Comparison of ENCODE assay signal across 8 cellular contexts in genomic region chr19:29837448-29837961, GRCh38. TPM values are rescaled to one million over a fixed set of nuclear protein-coding genes. Genes with fewer than 3 reads are reported as not detected.
DNase-seq lines count a peak whose midpoint lies in the region; ATAC-seq lines count a peak whose summit lies in the region.

No MANE protein-coding gene starts in this region.

- H3K36me3 ChIP-seq in trophoblast cell (ENCODE audit: control insufficient read depth in 1 of 2, insufficient read depth in 2 of 2, low read length in 2 of 2) = no peaks in the 10 kb centered on the region

- H3K14ac ChIP-seq in trophoblast cell (ENCODE audit: low read length) = no peak overlapping the region

- H3K36me3 Mint-ChIP-seq in T-helper 2 cell treated with Interferon-gamma antibody and Interleukin-4, amounts not matched to agents 5 μg/mL and 100 μg/mL, for 36 hours (ENCODE audit: low read depth) = no peaks in the 10 kb centered on the region

- no peak overlapping the region for H2BK5ac ChIP-seq in trophoblast cell (ENCODE audit: low read depth, low read length, poor library complexity)

- no peak overlapping the region for H2BK12ac ChIP-seq in trophoblast cell (ENCODE audit: low read length)

- peaks cover 4% of the 10 kb centered on the region for H3K79me1 ChIP-seq in trophoblast cell (ENCODE audit: low read length)

- H3K23ac ChIP-seq in trophoblast cell (ENCODE audit: low read length) = no peak overlapping the region

- H3K4me3 ChIP-seq in trophoblast cell (ENCODE audit: low read depth, low read length) = no peak overlapping the region

- no CpG with 5 or more reads among the region's 6 CpGs for WGBS in trophoblast cell (ENCODE audit: extremely low coverage, insufficient coverage, insufficient read length)

- H3K18ac ChIP-seq in trophoblast cell (ENCODE audit: low read length) = no peak overlapping the region

- no peaks in the 10 kb centered on the region for H3K9me3 ChIP-seq in trophoblast cell (ENCODE audit: insufficient read depth, low read depth, low read length)

- ATAC-seq in GM18520 (IDR thresholded peaks at IDR 0.05; ENCODE audit: unreplicated experiment) = peak; percentile 53
- ATAC-seq in HG02623 (IDR thresholded peaks at IDR 0.05; ENCODE audit: unreplicated experiment) = peak; percentile 77
- no peak for ATAC-seq in esophagus mucosa

- peak overlapping the region; percentile 84 for H3K4me3 Mint-ChIP-seq in T-helper 2 cell treated with Interferon-gamma antibody and Interleukin-4, amounts not matched to agents 5 μg/mL and 100 μg/mL, for 36 hours

- no peaks in the 10 kb centered on the region for H3K9me3 Mint-ChIP-seq in T-helper 2 cell treated with Interferon-gamma antibody and Interleukin-4, amounts not matched to agents 5 μg/mL and 100 μg/mL, for 36 hours

- peak; percentile 71 for DNase-seq in T-helper 2 cell treated with Interferon-gamma antibody and Interleukin-4, amounts not matched to agents 5 μg/mL and 100 μg/mL, for 36 hours (ENCODE audit: low spot score)
- peak; percentile 31 to 45 for DNase-seq in stimulated activated CD4-positive, alpha-beta T cell treated with anti-CD3 and anti-CD28 coated beads, Interleukin-15, amount 100 ng/mL, for 48 hours (ENCODE audit: low read depth in 2 of 2)
- DNase-seq in NCI-H345 (lab: John Stamatoyannopoulos, UW) = no peak
- no peak for DNase-seq in trophoblast cell
- DNase-seq in ACHN = no peak

- H3K27ac ChIP-seq in trophoblast cell (ENCODE audit: low read depth, low read length) = no peak overlapping the region

- peaks cover 34% of the 10 kb centered on the region for H3K4me1 Mint-ChIP-seq in T-helper 2 cell treated with Interferon-gamma antibody and Interleukin-4, amounts not matched to agents 5 μg/mL and 100 μg/mL, for 36 hours (ENCODE audit: low read depth)

- no peaks in the 10 kb centered on the region for H3K27me3 ChIP-seq in trophoblast cell (ENCODE audit: insufficient read depth, low read length)

- H2AK5ac ChIP-seq in trophoblast cell (ENCODE audit: low read length) = no peak overlapping the region

- no peak overlapping the region for H3K4ac ChIP-seq in trophoblast cell (ENCODE audit: low read depth, low read length)

- H2AFZ ChIP-seq in trophoblast cell (ENCODE audit: insufficient read depth, low read length, poor library complexity) = no peak overlapping the region

- in situ Hi-C loops in ACHN (cut with HindIII; ENCODE audit: low pct_ligation_motif_present, low pct_unique_long_range_greater_than_20kb, low sequenced_read_pairs) = no loop called here

- peak overlapping the region; percentile 98 for H3K27ac Mint-ChIP-seq in T-helper 2 cell treated with Interferon-gamma antibody and Interleukin-4, amounts not matched to agents 5 μg/mL and 100 μg/mL, for 36 hours

- H3K4me1 ChIP-seq in trophoblast cell (ENCODE audit: control insufficient read depth in 1 of 2, insufficient read depth in 2 of 2, low read length in 2 of 2) = peaks cover 14 to 17% of the 10 kb centered on the region in 2 experiments

- no peak overlapping the region for H2BK120ac ChIP-seq in trophoblast cell (ENCODE audit: insufficient read depth, low read length, poor library complexity)

- H3K79me2 ChIP-seq in trophoblast cell (ENCODE audit: control insufficient read depth, insufficient read depth, low read length, poor library complexity) = peaks cover 2% of the 10 kb centered on the region

- H3K4me2 ChIP-seq in trophoblast cell (ENCODE audit: low read length) = no peak overlapping the region

- no peak overlapping the region for H4K91ac ChIP-seq in trophoblast cell (ENCODE audit: low read depth, low read length)

- no peak overlapping the region for H3K9ac ChIP-seq in trophoblast cell (ENCODE audit: low read length)

- H3K27me3 Mint-ChIP-seq in T-helper 2 cell treated with Interferon-gamma antibody and Interleukin-4, amounts not matched to agents 5 μg/mL and 100 μg/mL, for 36 hours (ENCODE audit: low read depth) = no peaks in the 10 kb centered on the region

- no peak overlapping the region for H4K8ac ChIP-seq in trophoblast cell (ENCODE audit: low read depth, low read length)

- no peak overlapping the region for H4K12ac ChIP-seq in trophoblast cell (ENCODE audit: low read depth, low read length)

RNA-seq across cellular contexts. Expression of gene CCNE1, which starts 25.7 kb away (rescaled TPM):
- 3.7 TPM for total RNA-seq in esophagus mucosa
- polyA plus RNA-seq in trophoblast cell (2013) = 402 and 418 TPM in 2 replicates

Comparison
In these comparisons a context has a peak if more than half of its experiments do, and no peak if none do; other contexts are left out.
1. DNase-seq: peak in T-helper 2 cell treated with Interferon-gamma antibody and Interleukin-4, amounts not matched to agents 5 μg/mL and 100 μg/mL, for 36 hours (single experiment) and stimulated activated CD4-positive, alpha-beta T cell treated with anti-CD3 and anti-CD28 coated beads, Interleukin-15, amount 100 ng/mL, for 48 hours (2 of 2); none in NCI-H345 (single experiment), trophoblast cell (0 of 2) and ACHN (single experiment).